Comparison of ENCODE assay signal across 8 cellular contexts in genomic region chr5:137164536-137164935, GRCh38.
"Had no signal": no experiment of that assay in that cellular context is flagged by ENCODE, and none has a peak within 500 bp of the region (broad histone marks: within the 10 kb centered on the region; RNA-seq: fewer than 3 reads in every experiment).

No MANE protein-coding gene starts in this region.

- H3K9ac ChIP-seq: GM23248 had no signal

- H2AFZ ChIP-seq: GM23248 had no signal

- H3K27ac ChIP-seq: GM23248, HL-60 had no signal

- H3K4me3 ChIP-seq: GM23248 had no signal

- FAIRE-seq: H54, HepG2 had no signal

- DNase-seq: GM23248, GOT3, H9, HCEC 1CT, KBM-7 had no signal
